Comparison of ENCODE assay signal across 8 cellular contexts in the genomic region with DNA sequence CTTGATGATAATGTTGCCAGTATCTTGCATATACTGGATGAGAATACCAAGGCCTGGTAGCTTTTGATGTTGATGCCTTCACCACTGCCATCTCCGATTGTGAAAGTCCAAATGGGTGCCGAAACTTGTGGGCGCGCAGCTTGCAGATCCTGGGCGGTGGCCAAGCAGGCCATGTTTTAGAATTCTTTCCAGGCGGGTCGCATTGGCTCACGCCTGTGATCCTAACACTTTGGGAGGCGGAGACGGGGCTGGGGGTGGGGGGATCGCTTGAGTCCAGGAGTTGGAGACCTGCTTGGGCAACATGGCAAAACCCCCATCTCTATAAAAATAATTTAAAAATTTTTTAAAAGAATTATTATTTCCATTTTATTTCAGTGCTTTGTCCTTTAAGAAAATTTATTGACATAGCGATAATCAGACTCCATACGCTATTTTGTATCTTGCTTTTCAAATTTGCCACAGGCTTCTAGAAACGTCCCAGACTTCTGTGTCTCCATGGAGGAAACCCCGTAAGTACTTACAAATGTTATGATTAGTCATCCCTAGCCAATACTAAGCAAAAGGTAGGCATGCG. TPM values are rescaled to one million over a fixed set of nuclear protein-coding genes. Genes with fewer than 3 reads are reported as not detected.
A peak's percentile ranks its signal among the peaks of the same experiment; 100 is the strongest.
DNase-seq lines count a peak whose midpoint lies in the region; ATAC-seq and TF ChIP-seq lines count a peak whose summit lies in the region.

No MANE protein-coding gene starts in this region.

- ATAC-seq in HCT116, result no peak
- ATAC-seq in activated CD8-positive, alpha-beta T cell treated with anti-CD3 and anti-CD28 coated beads, Interleukin-2, amount 10 ng/mL, durations not matched to agents 7 days and 5 days, result no peak

- no peak overlapping the region for H2AFZ ChIP-seq in HCT116 (ENCODE audit: low read depth, low read length, poor library complexity, severe bottlenecking)
- peak overlapping the region; percentile 17 for H2AFZ ChIP-seq in hepatocyte

- TF ChIP-seq CTCF in HCT116 (IDR thresholded peaks at IDR 0.05 in 2 of 3, conservative IDR thresholded peaks at IDR 0.05 in 1 of 3; ENCODE audit: borderline replicate concordance in 1 of 3, insufficient read depth in 1 of 3, low read depth in 2 of 3, low read length in 2 of 3) (no peak), hepatocyte (IDR thresholded peaks at IDR 0.05; ENCODE audit: poor library complexity) (no peak)

- TF ChIP-seq RAD21 in HCT116 (IDR thresholded peaks at IDR 0.05; ENCODE audit: low read depth), result no peak

- peaks cover 43% of the 10 kb centered on the region for H3K79me2 ChIP-seq in HCT116 (ENCODE audit: insufficient read depth, low read length)
- peaks cover 41% of the 10 kb centered on the region for H3K79me2 ChIP-seq in hepatocyte

- intact Hi-C loops in HCT116 (cut with micrococcal nuclease), result loop anchor here (10.0 kb wide), 2 partner anchors 360 to 470 kb away; a partner anchor contains a TSS

- H3K9me3 ChIP-seq in HCT116 (ENCODE audit: control insufficient read depth in 1 of 2, insufficient read depth in 1 of 2, low read depth in 1 of 2, low read length in 2 of 2), result no peaks in the 10 kb centered on the region
- H3K9me3 ChIP-seq in hepatocyte (ENCODE audit: low read depth), result no peaks in the 10 kb centered on the region
- H3K9me3 ChIP-seq in skeletal muscle tissue (ENCODE audit: control insufficient read depth in 3 of 3, low read length in 3 of 3), result no peaks in the 10 kb centered on the region

- POLR2A ChIA-PET in HCT116 (lab: Charles Lee), result no interaction called here
- POLR2A ChIA-PET in activated CD8-positive, alpha-beta T cell treated with anti-CD3 and anti-CD28 coated beads, Interleukin-2, amount 10 ng/mL, durations not matched to agents 7 days and 5 days (lab: Charles Lee), result interaction anchor here (0.8 kb wide), 1 partner anchor 231 kb away, joined by 3 read pairs; no protein-coding TSS in a partner anchor

- H3K27me3 ChIP-seq in HCT116 (ENCODE audit: insufficient read depth, low read length) (no peaks in the 10 kb centered on the region), hepatocyte (no peaks in the 10 kb centered on the region), skeletal muscle tissue (ENCODE audit: control insufficient read depth in 3 of 3, insufficient read depth in 3 of 3, low read length in 3 of 3) (no peaks in the 10 kb centered on the region)

- CTCF ChIA-PET in HCT116 (lab: Charles Lee), result no interaction called here
- CTCF ChIA-PET in activated CD8-positive, alpha-beta T cell treated with anti-CD3 and anti-CD28 coated beads, Interleukin-2, amount 10 ng/mL, durations not matched to agents 7 days and 5 days (lab: Charles Lee), result no interaction called here

- H3K9me2 ChIP-seq in HCT116 (ENCODE audit: insufficient read depth), result no peaks in the 10 kb centered on the region
- no peaks in the 10 kb centered on the region for H3K9me2 ChIP-seq in hepatocyte (replicated peaks; ENCODE audit: insufficient read depth)

- RAD21 ChIA-PET in HCT116 (lab: Charles Lee; ENCODE audit: low non-redundant PET in 1 of 2, low total read pairs in 2 of 2, uncharacterized antibody in 2 of 2, unreplicated experiment in 2 of 2), result no interaction called here

- TF ChIP-seq POLR2A in HCT116 (IDR thresholded peaks at IDR 0.05; ENCODE audit: borderline replicate concordance, extremely low read depth, insufficient read depth, insufficient read length), result no peak

- H3K27ac ChIP-seq in HCT116 (ENCODE audit: low read depth, low read length) (peak overlapping the region; percentile 91), hepatocyte (peak overlapping the region; percentile 99), skeletal muscle tissue (ENCODE audit: low read depth, low read length) (peak overlapping the region; percentile 97)

- H3K4me3 ChIP-seq in HCT116 (replicated peaks in 1 of 2; ENCODE audit: low read depth in 1 of 2, low read length in 2 of 2), result peak overlapping the region; percentile 32 to 83
- H3K4me3 ChIP-seq in hepatocyte, result peak overlapping the region; percentile 1
- H3K4me3 ChIP-seq in skeletal muscle tissue (ENCODE audit: low read length in 3 of 3), result peak overlapping the region; percentile 78 to 89 (median 88)

- H3K4me2 ChIP-seq in HCT116 (ENCODE audit: low read length), result peak overlapping the region; percentile 84
- peak overlapping the region; percentile 65 for H3K4me2 ChIP-seq in hepatocyte

- peaks cover 0 to 7% of the 10 kb centered on the region in 2 experiments; a peak in 1 of 4 replicates for H3K36me3 ChIP-seq in HCT116 (ENCODE audit: control insufficient read depth in 1 of 2, insufficient read depth in 2 of 2, low read length in 2 of 2)
- H3K36me3 ChIP-seq in hepatocyte (replicated peaks; ENCODE audit: insufficient read depth, low read depth), result no peaks in the 10 kb centered on the region
- H3K36me3 ChIP-seq in skeletal muscle tissue (ENCODE audit: control insufficient read depth in 3 of 3, insufficient read depth in 3 of 3, low read length in 3 of 3), result no peaks in the 10 kb centered on the region

- H4K20me1 ChIP-seq in HCT116 (ENCODE audit: insufficient read depth) (no peaks in the 10 kb centered on the region), hepatocyte (ENCODE audit: insufficient read depth, poor library complexity, severe bottlenecking) (peaks cover 36% of the 10 kb centered on the region)

- H3K9ac ChIP-seq in HCT116 (ENCODE audit: low read length) (peak overlapping the region; percentile 86), skeletal muscle tissue (ENCODE audit: low read depth in 1 of 3, low read length in 3 of 3) (peak overlapping the region; percentile 66 to 99 (median 98))

- H3K27ac Mint-ChIP-seq in activated CD8-positive, alpha-beta T cell treated with anti-CD3 and anti-CD28 coated beads, Interleukin-2, amount 10 ng/mL, durations not matched to agents 7 days and 5 days, result peak overlapping the region; percentile 88

- H3K4me3 Mint-ChIP-seq in activated CD8-positive, alpha-beta T cell treated with anti-CD3 and anti-CD28 coated beads, Interleukin-2, amount 10 ng/mL, durations not matched to agents 7 days and 5 days, result peak overlapping the region; percentile 99

- H3K9me3 Mint-ChIP-seq in activated CD8-positive, alpha-beta T cell treated with anti-CD3 and anti-CD28 coated beads, Interleukin-2, amount 10 ng/mL, durations not matched to agents 7 days and 5 days (ENCODE audit: insufficient read depth), result no peaks in the 10 kb centered on the region

- H3K36me3 Mint-ChIP-seq in activated CD8-positive, alpha-beta T cell treated with anti-CD3 and anti-CD28 coated beads, Interleukin-2, amount 10 ng/mL, durations not matched to agents 7 days and 5 days (ENCODE audit: low read depth), result peaks cover 12% of the 10 kb centered on the region

- 75% methylated on average over 16 of the region's 16 CpGs for WGBS in hepatocyte (ENCODE audit: low lambda C conversion rate, missing lambda C conversion rate)

- DNase-seq in HCT116 (ENCODE audit: low read depth, low spot score), result no peak
- no peak for DNase-seq in activated CD8-positive, alpha-beta T cell treated with anti-CD3 and anti-CD28 coated beads, Interleukin-2, amount 10 ng/mL, durations not matched to agents 7 days and 5 days
- DNase-seq in hepatocyte (ENCODE audit: low spot score), result no peak
- no peak for DNase-seq in NCI-H748 (lab: John Stamatoyannopoulos, UW; ENCODE audit: unreplicated experiment)
- no peak for DNase-seq in globus pallidus (ENCODE audit: low spot score)
- no peak for DNase-seq in foreskin melanocyte
- DNase-seq in NCI-H1694 (lab: John Stamatoyannopoulos, UW), result no peak

- BruUV-seq in HCT116 (replicated peaks; lab: Mats Ljungman, UMichigan), result TSS peak; percentile 89

- peaks cover 16% of the 10 kb centered on the region for H3K27me3 Mint-ChIP-seq in activated CD8-positive, alpha-beta T cell treated with anti-CD3 and anti-CD28 coated beads, Interleukin-2, amount 10 ng/mL, durations not matched to agents 7 days and 5 days (ENCODE audit: low read depth)

- H3K4me1 ChIP-seq in HCT116 (ENCODE audit: control insufficient read depth in 1 of 2, insufficient read depth in 2 of 2, low read length in 2 of 2) (peaks cover 4 to 40% of the 10 kb centered on the region in 2 experiments; a peak in 3 of 4 replicates), hepatocyte (ENCODE audit: insufficient read depth) (peaks cover 33% of the 10 kb centered on the region), skeletal muscle tissue (ENCODE audit: control insufficient read depth in 3 of 3, insufficient read depth in 3 of 3, low read length in 3 of 3) (peaks cover 4 to 19% (median 9%) of the 10 kb centered on the region in 3 donors)

- peaks cover 26% of the 10 kb centered on the region for H3K4me1 Mint-ChIP-seq in activated CD8-positive, alpha-beta T cell treated with anti-CD3 and anti-CD28 coated beads, Interleukin-2, amount 10 ng/mL, durations not matched to agents 7 days and 5 days (ENCODE audit: low read depth)

TF ChIP-seq in HCT116, 20 proteins besides CTCF, POLR2A, EP300 and RAD21 (continues in another document):
- TF ChIP-seq CEBPB (IDR thresholded peaks at IDR 0.05; ENCODE audit: low read depth), result no peak
- no peak for TF ChIP-seq POLR2AphosphoS5 (IDR thresholded peaks at IDR 0.05; ENCODE audit: low read depth, low read length)
- no peak for TF ChIP-seq TCF7L2 (IDR thresholded peaks at IDR 0.05; ENCODE audit: borderline replicate concordance, extremely low read depth, insufficient read depth, insufficient read length)
- no peak for TF ChIP-seq SIN3A (IDR thresholded peaks at IDR 0.05; ENCODE audit: low read depth)
- TF ChIP-seq FOSL1 (IDR thresholded peaks at IDR 0.05; ENCODE audit: low read depth), result 0 out of 2 replicates have a peak, but pooled peaks have one; percentile 44
- TF ChIP-seq SP1 (IDR thresholded peaks at IDR 0.05; ENCODE audit: low read depth), result no peak
- no peak for TF ChIP-seq ELF1 (IDR thresholded peaks at IDR 0.05; ENCODE audit: borderline replicate concordance, low read depth)
- TF ChIP-seq SRF (IDR thresholded peaks at IDR 0.05; ENCODE audit: low read depth), result no peak
- TF ChIP-seq, protein P1, sequence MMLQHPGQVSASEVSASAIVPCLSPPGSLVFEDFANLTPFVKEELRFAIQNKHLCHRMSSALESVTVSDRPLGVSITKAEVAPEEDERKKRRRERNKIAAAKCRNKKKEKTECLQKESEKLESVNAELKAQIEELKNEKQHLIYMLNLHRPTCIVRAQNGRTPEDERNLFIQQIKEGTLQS (IDR thresholded peaks at IDR 0.05), result no peak
- no peak for TF ChIP-seq EZH2phosphoT487 (IDR thresholded peaks at IDR 0.05; ENCODE audit: borderline replicate concordance)
- TF ChIP-seq, protein P2, sequence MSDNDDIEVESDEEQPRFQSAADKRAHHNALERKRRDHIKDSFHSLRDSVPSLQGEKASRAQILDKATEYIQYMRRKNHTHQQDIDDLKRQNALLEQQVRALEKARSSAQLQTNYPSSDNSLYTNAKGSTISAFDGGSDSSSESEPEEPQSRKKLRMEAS (IDR thresholded peaks at IDR 0.05), result no peak
- TF ChIP-seq EZH2 (IDR thresholded peaks at IDR 0.05), result no peak
- peak; percentile 38; the same call in 1 of the 2 replicates for TF ChIP-seq JUND (IDR thresholded peaks at IDR 0.05)

RNA-seq across cellular contexts. Expression of a gene that starts 0.6 kb away (rescaled TPM):
- total RNA-seq in HCT116 (2021; ENCODE audit: unreplicated experiment) (19.3 TPM), hepatocyte (24.1 and 25.7 TPM in 2 replicates), skeletal muscle tissue (7.8 TPM)
- 5.1 and 5.5 TPM in 2 replicates for polyA plus RNA-seq in HCT116 (2012)
- total RNA-seq in activated CD8-positive, alpha-beta T cell treated with anti-CD3 and anti-CD28 coated beads, Interleukin-2, amount 10 ng/mL, durations not matched to agents 7 days and 5 days, result 10 to 100 TPM; 18.1 TPM
- polyA plus RNA-seq in hepatocyte, result 16.1 and 18.3 TPM in 2 replicates

Comparison
In these comparisons a context has a peak if more than half of its experiments do, and no peak if none do; other contexts are left out.
1. H3K4me3 ChIP-seq: peak in every context shown above with its lines; median percentile 88 in skeletal muscle tissue; 58 in HCT116; 1 in hepatocyte.